20 cellular contexts compared by ENCODE assay signal in the genomic region with DNA sequence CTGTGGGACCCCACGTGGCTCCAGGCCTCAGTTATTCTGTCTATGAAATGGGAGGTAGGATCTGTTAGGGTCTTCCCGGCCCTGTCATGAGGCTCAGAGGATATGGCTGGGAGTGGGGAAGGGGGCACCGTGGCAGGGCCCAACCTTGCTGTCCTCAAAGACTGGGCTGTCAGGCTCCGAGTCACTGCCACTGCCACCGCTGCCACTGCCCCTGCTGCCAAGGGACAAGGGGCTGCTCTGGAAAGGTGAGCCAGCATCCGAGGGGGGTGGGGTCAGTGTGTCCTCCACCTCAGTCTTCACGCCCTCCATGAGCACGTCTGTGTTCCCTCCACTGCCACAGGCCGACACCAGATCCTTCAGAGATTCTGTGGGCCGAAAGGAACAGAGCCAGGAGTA. TPM values are rescaled to one million over a fixed set of nuclear protein-coding genes. Genes with fewer than 3 reads are reported as not detected.
DNase-seq lines count a peak whose midpoint lies in the region; ATAC-seq, FAIRE-seq and TF ChIP-seq lines count a peak whose summit lies in the region.
"Had no signal": no experiment of that assay in that cellular context is flagged by ENCODE, and none has a peak within 500 bp of the region (broad histone marks: within the 10 kb centered on the region; RNA-seq: fewer than 3 reads in every experiment).

No MANE protein-coding gene starts in this region.

- peaks cover 60% of the 10 kb centered on the region for H3K36me3 Mint-ChIP-seq in activated naive CD4-positive, alpha-beta T cell treated with anti-CD3 and anti-CD28 coated beads, Interleukin-2, amount 10 ng/mL, durations not matched to agents 7 days and 5 days
- H3K36me3 Mint-ChIP-seq in activated naive CD4-positive, alpha-beta T cell treated with anti-CD3 and anti-CD28 coated beads, Interleukin-2, amount 50 U/mL, for 72 hours, result peaks cover 12 to 19% of the 10 kb centered on the region in 2 donors
- no peaks in the 10 kb centered on the region for H3K36me3 Mint-ChIP-seq in type B pancreatic cell
- H3K36me3 Mint-ChIP-seq: natural killer cell had no signal

- CTCF ChIA-PET in activated naive CD4-positive, alpha-beta T cell treated with anti-CD3 and anti-CD28 coated beads, Interleukin-2, amount 10 ng/mL, durations not matched to agents 7 days and 5 days (lab: Charles Lee), result interaction anchor here (0.9 kb wide), 1 partner anchor 31 kb away, joined by 3 read pairs; no protein-coding TSS in a partner anchor

- H3K27me3 Mint-ChIP-seq in activated naive CD4-positive, alpha-beta T cell treated with anti-CD3 and anti-CD28 coated beads, Interleukin-2, amount 10 ng/mL, durations not matched to agents 7 days and 5 days, result no peaks in the 10 kb centered on the region
- H3K27me3 Mint-ChIP-seq in type B pancreatic cell, result no peaks in the 10 kb centered on the region

- H3K9me3 Mint-ChIP-seq in activated naive CD4-positive, alpha-beta T cell treated with anti-CD3 and anti-CD28 coated beads, Interleukin-2, amount 10 ng/mL, durations not matched to agents 7 days and 5 days, result no peaks in the 10 kb centered on the region
- no peaks in the 10 kb centered on the region for H3K9me3 Mint-ChIP-seq in activated naive CD4-positive, alpha-beta T cell treated with anti-CD3 and anti-CD28 coated beads, Interleukin-2, amount 50 U/mL, for 72 hours
- H3K9me3 Mint-ChIP-seq in type B pancreatic cell, result no peaks in the 10 kb centered on the region
- H3K9me3 Mint-ChIP-seq: natural killer cell; T-helper 1 cell treated with Interleukin-12 subunit alpha and Interleukin-12 subunit beta and Interleukin-4 antibody, amounts not matched to agents 30 μg/mL and 1 μg/mL, for 36 hours had no signal

- no peak overlapping the region for H3K9ac ChIP-seq in trophoblast cell (ENCODE audit: low read length)

- no peak overlapping the region for H3K23ac ChIP-seq in trophoblast cell (ENCODE audit: low read length)

- H2BK120ac ChIP-seq in trophoblast cell (ENCODE audit: insufficient read depth, low read length, poor library complexity), result no peak overlapping the region

- no peak overlapping the region for H3K27ac ChIP-seq in trophoblast cell (ENCODE audit: low read depth, low read length)
- H3K27ac ChIP-seq: pancreas had no signal

- no peak overlapping the region for H3K14ac ChIP-seq in trophoblast cell (ENCODE audit: low read length)

- peak overlapping the region; percentile 42 for H3K27ac Mint-ChIP-seq in activated naive CD4-positive, alpha-beta T cell treated with anti-CD3 and anti-CD28 coated beads, Interleukin-2, amount 10 ng/mL, durations not matched to agents 7 days and 5 days
- peak overlapping the region in 1 of 2 donors; percentile 29 for H3K27ac Mint-ChIP-seq in activated naive CD4-positive, alpha-beta T cell treated with anti-CD3 and anti-CD28 coated beads, Interleukin-2, amount 50 U/mL, for 72 hours
- H3K27ac Mint-ChIP-seq in type B pancreatic cell, result peak overlapping the region; percentile 82
- H3K27ac Mint-ChIP-seq: T-helper 1 cell treated with Interleukin-12 subunit alpha and Interleukin-12 subunit beta and Interleukin-4 antibody, amounts not matched to agents 30 μg/mL and 1 μg/mL, for 36 hours had no signal

- H4K91ac ChIP-seq in trophoblast cell (ENCODE audit: low read depth, low read length), result no peak overlapping the region

- H3K4ac ChIP-seq in trophoblast cell (ENCODE audit: low read depth, low read length), result no peak overlapping the region

- no peak overlapping the region for H2BK12ac ChIP-seq in trophoblast cell (ENCODE audit: low read length)

- H3K4me1 Mint-ChIP-seq in activated naive CD4-positive, alpha-beta T cell treated with anti-CD3 and anti-CD28 coated beads, Interleukin-2, amount 10 ng/mL, durations not matched to agents 7 days and 5 days, result peaks cover 57% of the 10 kb centered on the region
- peaks cover 19% of the 10 kb centered on the region for H3K4me1 Mint-ChIP-seq in type B pancreatic cell (ENCODE audit: unreplicated experiment)

- peaks cover 4% of the 10 kb centered on the region for H3K9me3 ChIP-seq in trophoblast cell (ENCODE audit: insufficient read depth, low read depth, low read length)
- H3K9me3 ChIP-seq: Caco-2, gastroesophageal sphincter, HAP-1, pancreas had no signal

- no peak overlapping the region for H3K4me3 ChIP-seq in bronchial epithelial cell (ENCODE audit: low read depth, low read length)
- no peak overlapping the region for H3K4me3 ChIP-seq in trophoblast cell (ENCODE audit: low read depth, low read length)
- H3K4me3 ChIP-seq: gastroesophageal sphincter, HAP-1, pancreas, skin epidermis had no signal

- H2AFZ ChIP-seq in trophoblast cell (ENCODE audit: insufficient read depth, low read length, poor library complexity), result no peak overlapping the region

- FAIRE-seq in bronchial epithelial cell (lab: Jason Lieb, UNC), result peak; percentile 62
- FAIRE-seq: kidney, pancreas had no signal

- ATAC-seq in activated naive CD4-positive, alpha-beta T cell treated with anti-CD3 and anti-CD28 coated beads, Interleukin-2, amount 50 U/mL, for 72 hours, result no peak
- ATAC-seq: gastroesophageal sphincter, natural killer cell had no signal

- no peaks in the 10 kb centered on the region for H3K27me3 ChIP-seq in bronchial epithelial cell (ENCODE audit: control insufficient read depth, insufficient read depth, low read length)
- no peaks in the 10 kb centered on the region for H3K27me3 ChIP-seq in trophoblast cell (ENCODE audit: insufficient read depth, low read length)
- H3K27me3 ChIP-seq: gastroesophageal sphincter, pancreas had no signal

- H4K12ac ChIP-seq in trophoblast cell (ENCODE audit: low read depth, low read length), result no peak overlapping the region

- no CpG with 5 or more reads among the region's 10 CpGs for WGBS in trophoblast cell (ENCODE audit: extremely low coverage, insufficient coverage, insufficient read length)

- H3K36me3 ChIP-seq in bronchial epithelial cell (ENCODE audit: control insufficient read depth, insufficient read depth, low read length) (peaks cover 66% of the 10 kb centered on the region), trophoblast cell (ENCODE audit: control insufficient read depth in 1 of 2, insufficient read depth in 2 of 2, low read length in 2 of 2) (peaks cover 80 to 81% of the 10 kb centered on the region in 2 experiments)

- peaks cover 10 to 30% of the 10 kb centered on the region in 2 experiments for H3K4me1 ChIP-seq in trophoblast cell (ENCODE audit: control insufficient read depth in 1 of 2, insufficient read depth in 2 of 2, low read length in 2 of 2)
- H3K4me1 ChIP-seq: HAP-1 had no signal

- no peak overlapping the region for H4K8ac ChIP-seq in trophoblast cell (ENCODE audit: low read depth, low read length)

- no peak for DNase-seq in activated naive CD4-positive, alpha-beta T cell treated with anti-CD3 and anti-CD28 coated beads, Interleukin-2, amount 10 ng/mL, durations not matched to agents 7 days and 5 days
- no peak for DNase-seq in activated naive CD4-positive, alpha-beta T cell treated with anti-CD3 and anti-CD28 coated beads, Interleukin-2, amount 50 U/mL, for 72 hours (ENCODE audit: low spot score in 2 of 2)
- DNase-seq in bronchial epithelial cell (ENCODE audit: low read depth) (no peak), trophoblast cell (no peak), type B pancreatic cell (ENCODE audit: extremely low spot score, unreplicated experiment) (no peak), NCI-H2081 (lab: John Stamatoyannopoulos, UW) (no peak), NCI-H2107 (lab: John Stamatoyannopoulos, UW) (no peak), T1000 (lab: John Stamatoyannopoulos, UW) (no peak)
- DNase-seq: activated CD4-positive, alpha-beta T cell treated with anti-CD3 and anti-CD28 coated beads, Interleukin-2, amount 50 U/mL, for 1 hour; activated gamma-delta T cell; Caco-2; kidney; natural killer cell; NCI-H1092 treated with DMSO at 0.1 percent for 48 hours; stimulated activated naive CD4-positive, alpha-beta T cell treated with Interleukin-2 at 50 U/mL for 16 hours had no signal

- no peak overlapping the region for H3K4me3 Mint-ChIP-seq in activated naive CD4-positive, alpha-beta T cell treated with anti-CD3 and anti-CD28 coated beads, Interleukin-2, amount 10 ng/mL, durations not matched to agents 7 days and 5 days
- H3K4me3 Mint-ChIP-seq in type B pancreatic cell, result peak overlapping the region; percentile 14
- H3K4me3 Mint-ChIP-seq: natural killer cell; T-helper 1 cell treated with Interleukin-12 subunit alpha and Interleukin-12 subunit beta and Interleukin-4 antibody, amounts not matched to agents 30 μg/mL and 1 μg/mL, for 36 hours had no signal

- H2BK5ac ChIP-seq in trophoblast cell (ENCODE audit: low read depth, low read length, poor library complexity), result no peak overlapping the region

- TF ChIP-seq CTCF in bronchial epithelial cell (IDR thresholded peaks at IDR 0.05; ENCODE audit: insufficient read depth, low read length, severe bottlenecking), result no peak
- TF ChIP-seq CTCF in type B pancreatic cell (conservative IDR thresholded peaks at IDR 0.05), result no peak

- no peak overlapping the region for H3K4me2 ChIP-seq in trophoblast cell (ENCODE audit: low read length)

- no peak overlapping the region for H2AK5ac ChIP-seq in trophoblast cell (ENCODE audit: low read length)

- peaks cover 5% of the 10 kb centered on the region for H3K79me2 ChIP-seq in trophoblast cell (ENCODE audit: control insufficient read depth, insufficient read depth, low read length, poor library complexity)

- peaks cover 6% of the 10 kb centered on the region for H3K79me1 ChIP-seq in trophoblast cell (ENCODE audit: low read length)

- H3K18ac ChIP-seq in trophoblast cell (ENCODE audit: low read length), result peak overlapping the region; percentile 23

RNA-seq across cellular contexts. Expression of gene SREBF1, which starts 19.2 kb away (rescaled TPM):
- 100 to 1,000 TPM in 1 of 2 donors, 10 to 100 TPM in 1; 67.2 to 103 TPM for total RNA-seq in activated naive CD4-positive, alpha-beta T cell treated with anti-CD3 and anti-CD28 coated beads, Interleukin-2, amount 50 U/mL, for 72 hours
- 51.6 and 65.5 TPM in 2 replicates for total RNA-seq in bronchial epithelial cell
- polyA plus RNA-seq in trophoblast cell (2013), result 95.5 and 107 TPM in 2 replicates
- total RNA-seq in type B pancreatic cell (ENCODE audit: low replicate concordance), result 81.2 and 97.0 TPM in 2 replicates
